Comparison of ENCODE assay signal across 8 cellular contexts in genomic region chrX:124217289-124218251, GRCh38.
DNase-seq lines count a peak whose midpoint lies in the region; ATAC-seq lines count a peak whose summit lies in the region.

No MANE protein-coding gene starts in this region.

- intact Hi-C loops in left cardiac atrium (cut with DNase I): no loop called here

- ATAC-seq in HG02852 (IDR thresholded peaks at IDR 0.05; ENCODE audit: unreplicated experiment): peak; percentile 77
- peak; percentile 59 to 64 for ATAC-seq in left cardiac atrium
- no peak for ATAC-seq in GM18520 (IDR thresholded peaks at IDR 0.05; ENCODE audit: unreplicated experiment)

- peak; percentile 12 for DNase-seq in NCI-H1436 treated with DMSO at 0.1 percent for 48 hours (lab: John Stamatoyannopoulos, UW)
- DNase-seq in NCI-H1436 (lab: John Stamatoyannopoulos, UW): no peak
- DNase-seq in NCI-H526 (lab: John Stamatoyannopoulos, UW): peak; percentile 13 to 17
- peak; percentile 43 for DNase-seq in activated T-cell treated with anti-CD3 and anti-CD28 coated beads for 48 hours (ENCODE audit: low read depth)
- peak; percentile 28 for DNase-seq in left cardiac atrium
- peak; percentile 25 for DNase-seq in stimulated activated CD8-positive, alpha-beta memory T cell treated with anti-CD3 and anti-CD28 coated beads, Interleukin-12 subunit alpha, Interleukin-12 subunit beta, amount 100 ng/mL, for 1 hour (ENCODE audit: low read depth)
